In genomic region chr17:61406871-61407210, GRCh38 we compare ENCODE assay signal across 1 cellular context.
TF ChIP-seq lines count a peak whose summit lies in the region.

No MANE protein-coding gene starts in this region.

TF ChIP-seq in IMR-90, 13 proteins besides CTCF, POLR2A, EP300 and RAD21:
- no peak for TF ChIP-seq CEBPB (IDR thresholded peaks at IDR 0.05; ENCODE audit: low read depth, low read length)
